8 cellular contexts compared by ENCODE assay signal in the genomic region with DNA sequence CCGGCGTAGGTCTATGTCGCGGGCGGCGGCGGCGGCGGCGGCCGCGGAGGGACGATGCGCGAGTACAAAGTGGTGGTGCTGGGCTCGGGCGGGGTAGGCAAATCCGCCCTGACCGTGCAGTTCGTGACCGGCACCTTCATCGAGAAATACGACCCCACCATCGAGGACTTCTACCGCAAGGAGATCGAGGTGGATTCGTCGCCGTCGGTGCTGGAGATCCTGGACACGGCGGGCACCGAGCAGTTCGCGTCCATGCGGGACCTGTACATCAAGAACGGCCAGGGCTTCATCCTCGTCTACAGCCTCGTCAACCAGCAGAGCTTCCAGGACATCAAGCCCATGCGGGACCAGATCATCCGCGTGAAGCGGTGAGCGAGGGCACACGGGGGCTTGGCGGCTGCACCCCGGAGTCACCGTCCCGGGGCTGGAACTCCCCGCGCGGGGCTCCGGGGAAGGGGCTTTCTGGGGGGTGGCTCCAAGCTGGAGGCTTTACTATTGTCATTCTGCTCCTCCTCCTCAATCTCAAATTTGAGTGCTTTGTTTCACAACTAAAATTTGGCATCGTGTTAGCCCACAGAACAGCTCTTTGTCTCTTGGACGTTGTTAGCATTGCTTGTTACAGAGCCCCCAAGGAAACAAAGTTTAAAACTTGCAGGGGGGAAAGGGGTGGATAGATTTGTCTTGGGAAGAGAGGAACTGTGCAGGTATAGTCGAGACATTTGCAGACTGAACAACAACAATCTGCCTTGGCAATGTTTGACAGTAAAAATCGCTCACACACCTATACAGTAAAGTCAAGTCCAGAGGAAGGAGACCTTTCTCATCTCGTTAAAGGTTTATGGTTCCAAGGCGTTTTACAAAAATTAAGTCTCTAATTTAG. TPM values are rescaled to one million over a fixed set of nuclear protein-coding genes. Genes with fewer than 3 reads are reported as not detected.
DNase-seq lines count a peak whose midpoint lies in the region; ATAC-seq and TF ChIP-seq lines count a peak whose summit lies in the region.

No MANE protein-coding gene starts in this region.

- DNase-seq in NCI-H1105 treated with DMSO at 0.1 percent for 48 hours (lab: John Stamatoyannopoulos, UW): peak; percentile 26
- DNase-seq in NCI-H1105 (lab: John Stamatoyannopoulos, UW): no peak
- DNase-seq in ascending aorta (ENCODE audit: low spot score in 2 of 2): peak; percentile 9 to 73

- peak overlapping the region; percentile 67 for H3K4me2 ChIP-seq in SU-DHL-6 (ENCODE audit: low read depth, low read length, poor library complexity, severe bottlenecking)

- no peaks in the 10 kb centered on the region for H3K9me2 ChIP-seq in SU-DHL-6 (replicated peaks; ENCODE audit: insufficient read depth, low read length)

- H3K36me3 ChIP-seq in SU-DHL-6 (ENCODE audit: low read length): no peaks in the 10 kb centered on the region
- H3K36me3 ChIP-seq in ascending aorta: no peaks in the 10 kb centered on the region
- no peaks in the 10 kb centered on the region for H3K36me3 ChIP-seq in iPS-15b (ENCODE audit: control insufficient read depth, insufficient read depth, low read length)
- H3K36me3 ChIP-seq in skeletal muscle tissue (ENCODE audit: control insufficient read depth in 3 of 3, insufficient read depth in 3 of 3, low read length in 3 of 3): no peaks in the 10 kb centered on the region

- ATAC-seq in HG03175 (IDR thresholded peaks at IDR 0.05; ENCODE audit: unreplicated experiment) (peak; percentile 1), esophagus mucosa (no peak)

- H4K20me1 ChIP-seq in SU-DHL-6 (ENCODE audit: low read depth, low read length): no peaks in the 10 kb centered on the region

- no peaks in the 10 kb centered on the region for H3K27me3 ChIP-seq in SU-DHL-6 (ENCODE audit: low read length)
- H3K27me3 ChIP-seq in ascending aorta: no peaks in the 10 kb centered on the region
- no peaks in the 10 kb centered on the region for H3K27me3 ChIP-seq in iPS-15b (ENCODE audit: control insufficient read depth, insufficient read depth, low read length)
- H3K27me3 ChIP-seq in skeletal muscle tissue (ENCODE audit: control insufficient read depth in 3 of 3, insufficient read depth in 3 of 3, low read length in 3 of 3): no peaks in the 10 kb centered on the region

- H3K4me3 ChIP-seq in SU-DHL-6 (ENCODE audit: insufficient read depth, low read length, poor library complexity, severe bottlenecking) (peak overlapping the region; percentile 58), ascending aorta (peak overlapping the region; percentile 62 to 97), iPS-15b (ENCODE audit: low read depth, low read length) (peak overlapping the region; percentile 76), skeletal muscle tissue (ENCODE audit: low read length in 3 of 3) (peak overlapping the region; percentile 88 to 94 (median 90))

- TF ChIP-seq CTCF in SU-DHL-6 (IDR thresholded peaks at IDR 0.05; ENCODE audit: insufficient read depth, low read length, poor library complexity, severe bottlenecking) (no peak), ascending aorta (IDR thresholded peaks at IDR 0.05) (no peak)

- H3K9me3 ChIP-seq in SU-DHL-6 (ENCODE audit: insufficient read depth, low read length) (no peaks in the 10 kb centered on the region), ascending aorta (no peaks in the 10 kb centered on the region), iPS-15b (ENCODE audit: control insufficient read depth, insufficient read depth, low read length) (no peaks in the 10 kb centered on the region), skeletal muscle tissue (ENCODE audit: control insufficient read depth in 3 of 3, low read length in 3 of 3) (no peaks in the 10 kb centered on the region)

- H3K79me2 ChIP-seq in SU-DHL-6 (ENCODE audit: insufficient read depth, low read length): peaks cover 9% of the 10 kb centered on the region; the same call in 1 of the 2 replicates

- H2AFZ ChIP-seq in SU-DHL-6 (ENCODE audit: low read depth, low read length, severe bottlenecking): peak overlapping the region; percentile 7

- intact Hi-C loops in ascending aorta (cut with DNase I): loop anchor here (2.0 to 10.0 kb wide), 6 partner anchors 180 to 1768 kb away; a partner anchor contains a TSS

- no peak overlapping the region; the same call in 1 of the 2 replicates for H3K27ac ChIP-seq in SU-DHL-6 (ENCODE audit: low read depth, low read length)
- peak overlapping the region; percentile 74 to 75 for H3K27ac ChIP-seq in ascending aorta
- H3K27ac ChIP-seq in skeletal muscle tissue (ENCODE audit: low read depth, low read length): peak overlapping the region; percentile 38

- peaks cover 15% of the 10 kb centered on the region; the same call in 1 of the 2 replicates for H3F3A ChIP-seq in SU-DHL-6 (ENCODE audit: insufficient read depth)

- peaks cover 0 to 15% of the 10 kb centered on the region in 2 donors for H3K4me1 ChIP-seq in ascending aorta
- peaks cover 2% of the 10 kb centered on the region for H3K4me1 ChIP-seq in iPS-15b (ENCODE audit: control insufficient read depth, insufficient read depth, low read length)
- peaks cover 9 to 35% (median 22%) of the 10 kb centered on the region in 3 donors for H3K4me1 ChIP-seq in skeletal muscle tissue (ENCODE audit: control insufficient read depth in 3 of 3, insufficient read depth in 3 of 3, low read length in 3 of 3)

- H3K9ac ChIP-seq in SU-DHL-6 (ENCODE audit: low read length) (peak overlapping the region; percentile 58), iPS-15b (ENCODE audit: low read depth, low read length) (peak overlapping the region; percentile 71), skeletal muscle tissue (ENCODE audit: low read depth in 1 of 3, low read length in 3 of 3) (peak overlapping the region; percentile 48 to 79 (median 75))

RNA-seq across cellular contexts. Expression of a gene that starts 0.7 kb away (rescaled TPM):
- 37.1 TPM for total RNA-seq in ascending aorta
- total RNA-seq in skeletal muscle tissue: 27.1 TPM
- 43.8 TPM for total RNA-seq in esophagus mucosa
